In the genomic region with DNA sequence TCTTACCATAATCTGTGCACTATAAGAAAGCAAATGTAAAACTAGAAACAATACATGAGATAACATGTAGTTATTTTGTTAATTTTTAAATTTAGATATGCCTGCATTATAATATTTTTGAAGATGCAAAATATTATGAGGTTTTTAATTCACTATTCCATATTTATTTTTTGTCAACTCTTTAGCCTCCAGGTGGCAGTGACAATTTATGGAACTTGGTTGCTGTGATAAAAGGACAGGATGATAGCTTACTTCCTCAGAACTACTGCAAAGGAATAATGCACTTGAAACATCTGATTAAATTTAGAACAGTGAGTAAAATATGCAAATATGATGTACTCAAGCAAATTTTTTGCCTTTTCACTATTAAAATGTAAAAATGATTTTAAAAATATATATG, we compare ENCODE assay signal across 1 cellular context.
TF ChIP-seq lines count a peak whose summit lies in the region.

No MANE protein-coding gene starts in this region.

TF ChIP-seq in K562, 482 proteins besides CTCF, POLR2A, EP300 and RAD21 (continued from another document):
- TF ChIP-seq PBX2 (CRISPR knock-in tag; IDR thresholded peaks at IDR 0.05; ENCODE audit: low read depth) (no peak), PBX2 (tag; conservative IDR thresholded peaks at IDR 0.05; ENCODE audit: low read depth) (no peak)
